ENCODE assay signal across 9 cellular contexts in genomic region chr11:10208045-10208674, GRCh38.
DNase-seq lines count a peak whose midpoint lies in the region; ATAC-seq and TF ChIP-seq lines count a peak whose summit lies in the region.
"Had no signal": no experiment of that assay in that cellular context is flagged by ENCODE, and none has a peak within 500 bp of the region (broad histone marks: within the 10 kb centered on the region; RNA-seq: fewer than 3 reads in every experiment).

No MANE protein-coding gene starts in this region.

- peaks cover 1% of the 10 kb centered on the region for H3K4me1 Mint-ChIP-seq in activated CD4-positive, alpha-beta T cell treated with anti-CD3 and anti-CD28 coated beads, Interleukin-2, amount 10 ng/mL, durations not matched to agents 24 days and 14 days
- H3K4me1 Mint-ChIP-seq in nephron progenitor cell = no peaks in the 10 kb centered on the region

- no peaks in the 10 kb centered on the region for H3K36me3 ChIP-seq in esophagus squamous epithelium

- WGBS in esophagus squamous epithelium, 2 donors = 21 to 25% methylated on average over 5 of the region's 5 CpGs

- TF ChIP-seq CTCF in esophagus squamous epithelium (IDR thresholded peaks at IDR 0.05) = peak; percentile 9 to 74 (median 72)
- peak; percentile 73 for TF ChIP-seq CTCF in nephron progenitor cell (IDR thresholded peaks at IDR 0.05)

- H3K9me3 Mint-ChIP-seq in activated CD4-positive, alpha-beta T cell treated with anti-CD3 and anti-CD28 coated beads, Interleukin-2, amount 10 ng/mL, durations not matched to agents 24 days and 14 days = peaks cover 2% of the 10 kb centered on the region
- peaks cover 28% of the 10 kb centered on the region for H3K9me3 Mint-ChIP-seq in nephron progenitor cell

- peaks cover 21% of the 10 kb centered on the region for H3K27me3 Mint-ChIP-seq in activated CD4-positive, alpha-beta T cell treated with anti-CD3 and anti-CD28 coated beads, Interleukin-2, amount 10 ng/mL, durations not matched to agents 24 days and 14 days
- peaks cover 4% of the 10 kb centered on the region for H3K27me3 Mint-ChIP-seq in nephron progenitor cell (ENCODE audit: low read depth, poor library complexity)
- H3K27me3 Mint-ChIP-seq: activated naive CD8-positive, alpha-beta T cell had no signal

- H3K36me3 Mint-ChIP-seq in activated CD4-positive, alpha-beta T cell treated with anti-CD3 and anti-CD28 coated beads, Interleukin-2, amount 10 ng/mL, durations not matched to agents 24 days and 14 days (ENCODE audit: low read depth) = no peaks in the 10 kb centered on the region
- H3K36me3 Mint-ChIP-seq in nephron progenitor cell (ENCODE audit: low read depth) = peaks cover 24% of the 10 kb centered on the region

- H3K4me3 ChIP-seq in esophagus squamous epithelium = no peak overlapping the region

- no peak overlapping the region for H3K4me3 Mint-ChIP-seq in activated CD4-positive, alpha-beta T cell treated with anti-CD3 and anti-CD28 coated beads, Interleukin-2, amount 10 ng/mL, durations not matched to agents 24 days and 14 days
- no peak overlapping the region for H3K4me3 Mint-ChIP-seq in nephron progenitor cell
- H3K4me3 Mint-ChIP-seq: activated naive CD8-positive, alpha-beta T cell had no signal

- no peak for ATAC-seq in HG03520 (IDR thresholded peaks at IDR 0.05; ENCODE audit: unreplicated experiment)
- ATAC-seq in HG03460 (IDR thresholded peaks at IDR 0.05; ENCODE audit: unreplicated experiment) = no peak

- H3K27me3 ChIP-seq in esophagus squamous epithelium = no peaks in the 10 kb centered on the region

- no peak overlapping the region for H3K27ac Mint-ChIP-seq in activated CD4-positive, alpha-beta T cell treated with anti-CD3 and anti-CD28 coated beads, Interleukin-2, amount 10 ng/mL, durations not matched to agents 24 days and 14 days
- no peak overlapping the region for H3K27ac Mint-ChIP-seq in nephron progenitor cell
- H3K27ac Mint-ChIP-seq: activated naive CD8-positive, alpha-beta T cell had no signal

- no peak overlapping the region for H3K27ac ChIP-seq in esophagus squamous epithelium

- in situ Hi-C loops in SK-MEL-5 (cut with HindIII; ENCODE audit: low pct_unique_long_range_greater_than_20kb, low sequenced_read_pairs) = no loop called here

- peaks cover 0 to 17% (median 11%) of the 10 kb centered on the region in 3 donors for H3K9me3 ChIP-seq in esophagus squamous epithelium

- no peak for TF ChIP-seq POLR2A in esophagus squamous epithelium (IDR thresholded peaks at IDR 0.05)

- H3K4me1 ChIP-seq in esophagus squamous epithelium = peaks cover 0 to 6% (median 0%) of the 10 kb centered on the region in 3 donors

- intact Hi-C loops in activated CD4-positive, alpha-beta T cell treated with anti-CD3 and anti-CD28 coated beads, Interleukin-2, amount 10 ng/mL, durations not matched to agents 24 days and 14 days (cut with micrococcal nuclease) = loop anchor here (1.0 to 5.0 kb wide), 4 partner anchors 99 to 450 kb away; no protein-coding TSS in a partner anchor
- intact Hi-C loops in esophagus squamous epithelium (cut with DNase I) = no loop called here

- peak; percentile 68 for DNase-seq in activated CD4-positive, alpha-beta T cell treated with anti-CD3 and anti-CD28 coated beads, Interleukin-2, amount 10 ng/mL, durations not matched to agents 24 days and 14 days
- no peak for DNase-seq in activated CD4-positive, alpha-beta T cell treated with anti-CD3 and anti-CD28 coated beads for 1 hour
- peak; percentile 63 for DNase-seq in LoVo (ENCODE audit: low spot score)
- peak; percentile 67 for DNase-seq in SK-MEL-5 (ENCODE audit: low read depth, low spot score)
- DNase-seq in esophagus squamous epithelium (lab: John Stamatoyannopoulos, UW) = no peak
- DNase-seq in nephron progenitor cell = no peak

Comparison
In these comparisons a context has a peak if more than half of its experiments do, and no peak if none do; other contexts are left out.
1. DNase-seq: peak in activated CD4-positive, alpha-beta T cell treated with anti-CD3 and anti-CD28 coated beads, Interleukin-2, amount 10 ng/mL, durations not matched to agents 24 days and 14 days (single experiment), LoVo (single experiment) and SK-MEL-5 (single experiment); none in activated CD4-positive, alpha-beta T cell treated with anti-CD3 and anti-CD28 coated beads for 1 hour (single experiment), esophagus squamous epithelium (single experiment) and nephron progenitor cell (single experiment).